ENCODE assay signal across 10 cellular contexts in genomic region chr6:158938811-158939254, GRCh38.
DNase-seq lines count a peak whose midpoint lies in the region; ATAC-seq and TF ChIP-seq lines count a peak whose summit lies in the region.
"Had no signal": no experiment of that assay in that cellular context is flagged by ENCODE, and none has a peak within 500 bp of the region (broad histone marks: within the 10 kb centered on the region; RNA-seq: fewer than 3 reads in every experiment).

No MANE protein-coding gene starts in this region.

- H3K9me3 Mint-ChIP-seq in activated naive CD4-positive, alpha-beta T cell treated with anti-CD3 and anti-CD28 coated beads, Interleukin-2, amount 50 U/mL, for 72 hours = peaks cover 0 to 8% of the 10 kb centered on the region in 2 donors

- H3K27ac ChIP-seq in right lobe of liver (no peak overlapping the region), upper lobe of left lung (no peak overlapping the region)
- H3K27ac ChIP-seq: epithelial cell of prostate had no signal

- TF ChIP-seq POLR2A in right lobe of liver (IDR thresholded peaks at IDR 0.05) (no peak), upper lobe of left lung (IDR thresholded peaks at IDR 0.05) (no peak)

- TF ChIP-seq EP300 in upper lobe of left lung (IDR thresholded peaks at IDR 0.05) = no peak

- WGBS in right lobe of liver (ENCODE audit: insufficient coverage, low coverage, low lambda C conversion rate, missing lambda C conversion rate) = 76% methylated on average over 6 of the region's 23 CpGs
- 55 to 65% methylated on average over 23 of the region's 23 CpGs for WGBS in upper lobe of left lung, 2 donors

- H3K9me3 ChIP-seq in right lobe of liver (no peaks in the 10 kb centered on the region), upper lobe of left lung (no peaks in the 10 kb centered on the region)

- TF ChIP-seq CTCF in right lobe of liver (IDR thresholded peaks at IDR 0.05) (no peak), upper lobe of left lung (IDR thresholded peaks at IDR 0.05) (no peak)

- no peaks in the 10 kb centered on the region for H3K27me3 ChIP-seq in right lobe of liver
- no peaks in the 10 kb centered on the region for H3K27me3 ChIP-seq in upper lobe of left lung

- peak; percentile 50 for DNase-seq in activated CD4-positive, alpha-beta T cell treated with anti-CD3 and anti-CD28 coated beads for 48 hours
- no peak for DNase-seq in activated CD4-positive, alpha-beta T cell treated with anti-CD3 and anti-CD28 coated beads for 4 hours
- DNase-seq in activated naive CD4-positive, alpha-beta T cell treated with anti-CD3 and anti-CD28 coated beads, Interleukin-2, amount 50 U/mL, for 72 hours (ENCODE audit: low spot score in 2 of 2) = no peak
- DNase-seq in right lobe of liver (no peak), upper lobe of left lung (peak in 1 of 2 donors; percentile 78), NCI-H2081 (lab: John Stamatoyannopoulos, UW) (no peak), GOT3 (lab: John Stamatoyannopoulos, UW) (no peak)
- DNase-seq: NCI-H1436 treated with DMSO at 0.1 percent for 48 hours had no signal

- H3K4me3 ChIP-seq in right lobe of liver (peak overlapping the region in 2 of 3 donors; percentile 7 to 17), upper lobe of left lung (peak overlapping the region in 3 of 4 donors; percentile 9 to 41 (median 24))

- no peaks in the 10 kb centered on the region for H3K4me1 ChIP-seq in right lobe of liver
- peaks cover 0 to 7% (median 0%) of the 10 kb centered on the region in 4 donors for H3K4me1 ChIP-seq in upper lobe of left lung

- no peaks in the 10 kb centered on the region for H3K36me3 ChIP-seq in right lobe of liver
- no peaks in the 10 kb centered on the region for H3K36me3 ChIP-seq in upper lobe of left lung

- H3K27ac Mint-ChIP-seq in activated naive CD4-positive, alpha-beta T cell treated with anti-CD3 and anti-CD28 coated beads, Interleukin-2, amount 50 U/mL, for 72 hours = no peak overlapping the region

- intact Hi-C loops in right lobe of liver (cut with DNase I) = no loop called here

- ATAC-seq in activated naive CD4-positive, alpha-beta T cell treated with anti-CD3 and anti-CD28 coated beads, Interleukin-2, amount 50 U/mL, for 72 hours = peak; percentile 69 to 88
- peak; percentile 42 to 54 (median 43) for ATAC-seq in right lobe of liver
- peak; percentile 74 to 82 for ATAC-seq in upper lobe of left lung (ENCODE audit: low FRiP score in 2 of 2)
- no peak for ATAC-seq in HG03565 (IDR thresholded peaks at IDR 0.05; ENCODE audit: unreplicated experiment)

- H3K36me3 Mint-ChIP-seq in activated naive CD4-positive, alpha-beta T cell treated with anti-CD3 and anti-CD28 coated beads, Interleukin-2, amount 50 U/mL, for 72 hours = peaks cover 0 to 8% of the 10 kb centered on the region in 2 donors
